ENCODE assay signal across 1 cellular context in the genomic region with DNA sequence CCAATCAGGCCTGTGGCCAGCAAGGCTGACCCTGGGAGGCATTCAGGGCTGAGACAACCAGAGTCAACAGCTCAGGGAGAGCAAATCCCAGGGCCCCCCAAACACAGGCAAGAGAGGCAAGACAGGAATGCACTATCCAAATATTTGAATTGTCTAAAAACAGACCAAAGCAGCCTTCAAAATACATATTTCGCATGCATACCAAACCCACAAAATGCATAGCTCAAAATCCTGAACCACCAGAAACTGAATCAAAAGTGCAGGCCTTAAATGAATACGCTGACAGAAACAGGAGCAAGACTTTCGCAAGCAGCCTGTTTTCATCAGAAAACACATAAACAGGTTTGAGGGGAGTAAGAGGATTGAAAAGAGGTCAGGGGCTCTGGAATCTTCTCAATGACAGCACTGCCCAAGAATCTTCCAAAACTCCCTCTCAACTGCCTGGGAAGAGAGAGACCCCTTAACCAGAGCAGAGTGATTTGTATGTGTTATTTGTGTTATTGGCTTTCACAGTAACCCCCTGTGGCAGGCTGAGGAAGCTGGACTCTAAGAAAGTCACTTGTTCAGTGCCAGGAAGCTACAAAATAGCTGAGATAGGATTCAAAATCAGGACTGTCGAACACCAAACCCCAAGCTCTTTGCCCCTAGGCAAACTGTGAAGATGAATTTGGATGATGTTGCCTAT.
TF ChIP-seq lines count a peak whose summit lies in the region.

No MANE protein-coding gene starts in this region.

TF ChIP-seq in HepG2, 621 proteins besides CTCF, POLR2A, EP300 and RAD21 (continued from another document):
- TF ChIP-seq SOX6 (IDR thresholded peaks at IDR 0.05) (no peak), SOX6 (CRISPR knock-in tag; IDR thresholded peaks at IDR 0.05) (peak; percentile 35; the same call in 1 of the 2 replicates), TEAD3 (CRISPR knock-in tag; optimal IDR thresholded peaks at IDR 0.05; ENCODE audit: borderline replicate concordance) (peak; percentile 18), BCL6 (CRISPR knock-in tag; IDR thresholded peaks at IDR 0.05) (peak; percentile 16; the same call in 1 of the 2 replicates), NAIF1 (CRISPR knock-in tag; IDR thresholded peaks at IDR 0.05; ENCODE audit: borderline replicate concordance) (no peak), FOXA3 (CRISPR knock-in tag; IDR thresholded peaks at IDR 0.05) (0 out of 2 replicates have a peak, but pooled peaks have one; percentile 8), ZNF7 (CRISPR knock-in tag; IDR thresholded peaks at IDR 0.05) (no peak), SMYD3 (CRISPR knock-in tag; IDR thresholded peaks at IDR 0.05) (no peak), HOXA5 (CRISPR knock-in tag; IDR thresholded peaks at IDR 0.05) (no peak), CCAR2 (optimal IDR thresholded peaks at IDR 0.05; ENCODE audit: low read depth, low read length) (no peak), SALL1 (CRISPR knock-in tag; IDR thresholded peaks at IDR 0.05) (peak; percentile 64; the same call in 1 of the 2 replicates), ZFP62 (CRISPR knock-in tag; IDR thresholded peaks at IDR 0.05) (no peak), SRY (CRISPR knock-in tag; IDR thresholded peaks at IDR 0.05) (no peak), GZF1 (CRISPR knock-in tag; IDR thresholded peaks at IDR 0.05) (no peak)
- TF ChIP-seq, protein P1, sequence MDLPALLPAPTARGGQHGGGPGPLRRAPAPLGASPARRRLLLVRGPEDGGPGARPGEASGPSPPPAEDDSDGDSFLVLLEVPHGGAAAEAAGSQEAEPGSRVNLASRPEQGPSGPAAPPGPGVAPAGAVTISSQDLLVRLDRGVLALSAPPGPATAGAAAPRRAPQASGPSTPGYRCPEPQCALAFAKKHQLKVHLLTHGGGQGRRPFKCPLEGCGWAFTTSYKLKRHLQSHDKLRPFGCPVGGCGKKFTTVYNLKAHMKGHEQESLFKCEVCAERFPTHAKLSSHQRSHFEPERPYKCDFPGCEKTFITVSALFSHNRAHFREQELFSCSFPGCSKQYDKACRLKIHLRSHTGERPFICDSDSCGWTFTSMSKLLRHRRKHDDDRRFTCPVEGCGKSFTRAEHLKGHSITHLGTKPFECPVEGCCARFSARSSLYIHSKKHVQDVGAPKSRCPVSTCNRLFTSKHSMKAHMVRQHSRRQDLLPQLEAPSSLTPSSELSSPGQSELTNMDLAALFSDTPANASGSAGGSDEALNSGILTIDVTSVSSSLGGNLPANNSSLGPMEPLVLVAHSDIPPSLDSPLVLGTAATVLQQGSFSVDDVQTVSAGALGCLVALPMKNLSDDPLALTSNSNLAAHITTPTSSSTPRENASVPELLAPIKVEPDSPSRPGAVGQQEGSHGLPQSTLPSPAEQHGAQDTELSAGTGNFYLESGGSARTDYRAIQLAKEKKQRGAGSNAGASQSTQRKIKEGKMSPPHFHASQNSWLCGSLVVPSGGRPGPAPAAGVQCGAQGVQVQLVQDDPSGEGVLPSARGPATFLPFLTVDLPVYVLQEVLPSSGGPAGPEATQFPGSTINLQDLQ (CRISPR knock-in tag; IDR thresholded peaks at IDR 0.05) = no peak
- TF ChIP-seq, protein P2, sequence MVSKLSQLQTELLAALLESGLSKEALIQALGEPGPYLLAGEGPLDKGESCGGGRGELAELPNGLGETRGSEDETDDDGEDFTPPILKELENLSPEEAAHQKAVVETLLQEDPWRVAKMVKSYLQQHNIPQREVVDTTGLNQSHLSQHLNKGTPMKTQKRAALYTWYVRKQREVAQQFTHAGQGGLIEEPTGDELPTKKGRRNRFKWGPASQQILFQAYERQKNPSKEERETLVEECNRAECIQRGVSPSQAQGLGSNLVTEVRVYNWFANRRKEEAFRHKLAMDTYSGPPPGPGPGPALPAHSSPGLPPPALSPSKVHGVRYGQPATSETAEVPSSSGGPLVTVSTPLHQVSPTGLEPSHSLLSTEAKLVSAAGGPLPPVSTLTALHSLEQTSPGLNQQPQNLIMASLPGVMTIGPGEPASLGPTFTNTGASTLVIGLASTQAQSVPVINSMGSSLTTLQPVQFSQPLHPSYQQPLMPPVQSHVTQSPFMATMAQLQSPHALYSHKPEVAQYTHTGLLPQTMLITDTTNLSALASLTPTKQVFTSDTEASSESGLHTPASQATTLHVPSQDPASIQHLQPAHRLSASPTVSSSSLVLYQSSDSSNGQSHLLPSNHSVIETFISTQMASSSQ (IDR thresholded peaks at IDR 0.05; ENCODE audit: low read depth) = no peak
- TF ChIP-seq, protein P2 (CRISPR knock-in tag; IDR thresholded peaks at IDR 0.05; ENCODE audit: borderline replicate concordance) = no peak
- TF ChIP-seq, protein P3, sequence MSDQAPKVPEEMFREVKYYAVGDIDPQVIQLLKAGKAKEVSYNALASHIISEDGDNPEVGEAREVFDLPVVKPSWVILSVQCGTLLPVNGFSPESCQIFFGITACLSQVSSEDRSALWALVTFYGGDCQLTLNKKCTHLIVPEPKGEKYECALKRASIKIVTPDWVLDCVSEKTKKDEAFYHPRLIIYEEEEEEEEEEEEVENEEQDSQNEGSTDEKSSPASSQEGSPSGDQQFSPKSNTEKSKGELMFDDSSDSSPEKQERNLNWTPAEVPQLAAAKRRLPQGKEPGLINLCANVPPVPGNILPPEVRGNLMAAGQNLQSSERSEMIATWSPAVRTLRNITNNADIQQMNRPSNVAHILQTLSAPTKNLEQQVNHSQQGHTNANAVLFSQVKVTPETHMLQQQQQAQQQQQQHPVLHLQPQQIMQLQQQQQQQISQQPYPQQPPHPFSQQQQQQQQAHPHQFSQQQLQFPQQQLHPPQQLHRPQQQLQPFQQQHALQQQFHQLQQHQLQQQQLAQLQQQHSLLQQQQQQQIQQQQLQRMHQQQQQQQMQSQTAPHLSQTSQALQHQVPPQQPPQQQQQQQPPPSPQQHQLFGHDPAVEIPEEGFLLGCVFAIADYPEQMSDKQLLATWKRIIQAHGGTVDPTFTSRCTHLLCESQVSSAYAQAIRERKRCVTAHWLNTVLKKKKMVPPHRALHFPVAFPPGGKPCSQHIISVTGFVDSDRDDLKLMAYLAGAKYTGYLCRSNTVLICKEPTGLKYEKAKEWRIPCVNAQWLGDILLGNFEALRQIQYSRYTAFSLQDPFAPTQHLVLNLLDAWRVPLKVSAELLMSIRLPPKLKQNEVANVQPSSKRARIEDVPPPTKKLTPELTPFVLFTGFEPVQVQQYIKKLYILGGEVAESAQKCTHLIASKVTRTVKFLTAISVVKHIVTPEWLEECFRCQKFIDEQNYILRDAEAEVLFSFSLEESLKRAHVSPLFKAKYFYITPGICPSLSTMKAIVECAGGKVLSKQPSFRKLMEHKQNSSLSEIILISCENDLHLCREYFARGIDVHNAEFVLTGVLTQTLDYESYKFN (CRISPR knock-in tag; conservative IDR thresholded peaks at IDR 0.05) = peak; percentile 24; the same call in 1 of the 2 replicates
- TF ChIP-seq, protein P4, sequence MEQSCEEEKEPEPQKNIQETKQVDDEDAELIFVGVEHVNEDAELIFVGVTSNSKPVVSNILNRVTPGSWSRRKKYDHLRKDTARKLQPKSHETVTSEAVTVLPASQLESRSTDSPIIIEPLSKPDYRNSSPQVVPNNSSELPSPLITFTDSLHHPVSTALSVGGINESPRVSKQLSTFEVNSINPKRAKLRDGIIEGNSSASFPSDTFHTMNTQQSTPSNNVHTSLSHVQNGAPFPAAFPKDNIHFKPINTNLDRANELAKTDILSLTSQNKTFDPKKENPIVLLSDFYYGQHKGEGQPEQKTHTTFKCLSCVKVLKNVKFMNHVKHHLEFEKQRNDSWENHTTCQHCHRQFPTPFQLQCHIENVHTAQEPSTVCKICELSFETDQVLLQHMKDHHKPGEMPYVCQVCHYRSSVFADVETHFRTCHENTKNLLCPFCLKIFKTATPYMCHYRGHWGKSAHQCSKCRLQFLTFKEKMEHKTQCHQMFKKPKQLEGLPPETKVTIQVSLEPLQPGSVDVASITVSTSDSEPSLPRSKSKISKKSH (CRISPR knock-in tag; IDR thresholded peaks at IDR 0.05; ENCODE audit: borderline replicate concordance) = no peak
- TF ChIP-seq, protein P5, sequence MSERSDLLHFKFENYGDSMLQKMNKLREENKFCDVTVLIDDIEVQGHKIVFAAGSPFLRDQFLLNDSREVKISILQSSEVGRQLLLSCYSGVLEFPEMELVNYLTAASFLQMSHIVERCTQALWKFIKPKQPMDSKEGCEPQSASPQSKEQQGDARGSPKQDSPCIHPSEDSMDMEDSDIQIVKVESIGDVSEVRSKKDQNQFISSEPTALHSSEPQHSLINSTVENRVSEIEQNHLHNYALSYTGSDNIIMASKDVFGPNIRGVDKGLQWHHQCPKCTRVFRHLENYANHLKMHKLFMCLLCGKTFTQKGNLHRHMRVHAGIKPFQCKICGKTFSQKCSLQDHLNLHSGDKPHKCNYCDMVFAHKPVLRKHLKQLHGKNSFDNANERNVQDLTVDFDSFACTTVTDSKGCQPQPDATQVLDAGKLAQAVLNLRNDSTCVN (CRISPR knock-in tag; IDR thresholded peaks at IDR 0.05; ENCODE audit: borderline replicate concordance) = no peak
- TF ChIP-seq, protein P6, sequence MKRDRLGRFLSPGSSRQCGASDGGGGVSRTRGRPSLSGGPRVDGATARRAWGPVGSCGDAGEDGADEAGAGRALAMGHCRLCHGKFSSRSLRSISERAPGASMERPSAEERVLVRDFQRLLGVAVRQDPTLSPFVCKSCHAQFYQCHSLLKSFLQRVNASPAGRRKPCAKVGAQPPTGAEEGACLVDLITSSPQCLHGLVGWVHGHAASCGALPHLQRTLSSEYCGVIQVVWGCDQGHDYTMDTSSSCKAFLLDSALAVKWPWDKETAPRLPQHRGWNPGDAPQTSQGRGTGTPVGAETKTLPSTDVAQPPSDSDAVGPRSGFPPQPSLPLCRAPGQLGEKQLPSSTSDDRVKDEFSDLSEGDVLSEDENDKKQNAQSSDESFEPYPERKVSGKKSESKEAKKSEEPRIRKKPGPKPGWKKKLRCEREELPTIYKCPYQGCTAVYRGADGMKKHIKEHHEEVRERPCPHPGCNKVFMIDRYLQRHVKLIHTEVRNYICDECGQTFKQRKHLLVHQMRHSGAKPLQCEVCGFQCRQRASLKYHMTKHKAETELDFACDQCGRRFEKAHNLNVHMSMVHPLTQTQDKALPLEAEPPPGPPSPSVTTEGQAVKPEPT (CRISPR knock-in tag; IDR thresholded peaks at IDR 0.05; ENCODE audit: low read depth) = no peak
- TF ChIP-seq, protein P7, sequence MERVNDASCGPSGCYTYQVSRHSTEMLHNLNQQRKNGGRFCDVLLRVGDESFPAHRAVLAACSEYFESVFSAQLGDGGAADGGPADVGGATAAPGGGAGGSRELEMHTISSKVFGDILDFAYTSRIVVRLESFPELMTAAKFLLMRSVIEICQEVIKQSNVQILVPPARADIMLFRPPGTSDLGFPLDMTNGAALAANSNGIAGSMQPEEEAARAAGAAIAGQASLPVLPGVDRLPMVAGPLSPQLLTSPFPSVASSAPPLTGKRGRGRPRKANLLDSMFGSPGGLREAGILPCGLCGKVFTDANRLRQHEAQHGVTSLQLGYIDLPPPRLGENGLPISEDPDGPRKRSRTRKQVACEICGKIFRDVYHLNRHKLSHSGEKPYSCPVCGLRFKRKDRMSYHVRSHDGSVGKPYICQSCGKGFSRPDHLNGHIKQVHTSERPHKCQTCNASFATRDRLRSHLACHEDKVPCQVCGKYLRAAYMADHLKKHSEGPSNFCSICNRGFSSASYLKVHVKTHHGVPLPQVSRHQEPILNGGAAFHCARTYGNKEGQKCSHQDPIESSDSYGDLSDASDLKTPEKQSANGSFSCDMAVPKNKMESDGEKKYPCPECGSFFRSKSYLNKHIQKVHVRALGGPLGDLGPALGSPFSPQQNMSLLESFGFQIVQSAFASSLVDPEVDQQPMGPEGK (CRISPR knock-in tag; IDR thresholded peaks at IDR 0.05) = 0 out of 2 replicates have a peak, but pooled peaks have one; percentile 23
